Comparison of ENCODE assay signal across 1 cellular context in genomic region chr1:51643362-51643761, GRCh38.
TF ChIP-seq lines count a peak whose summit lies in the region.

No MANE protein-coding gene starts in this region.

TF ChIP-seq in A549, 52 proteins besides CTCF, POLR2A, EP300 and RAD21 (continued from another document):
- TF ChIP-seq REST (IDR thresholded peaks at IDR 0.05) = no peak
- no peak for TF ChIP-seq ZNF302 (CRISPR knock-in tag; IDR thresholded peaks at IDR 0.05)
- TF ChIP-seq SREBF2 (IDR thresholded peaks at IDR 0.05) = no peak
- TF ChIP-seq TFCP2L1 (CRISPR knock-in tag; IDR thresholded peaks at IDR 0.05) = no peak
- no peak for TF ChIP-seq MYC (IDR thresholded peaks at IDR 0.05; ENCODE audit: borderline replicate concordance, low read length)
